Comparison of ENCODE assay signal across 8 cellular contexts in the genomic region with DNA sequence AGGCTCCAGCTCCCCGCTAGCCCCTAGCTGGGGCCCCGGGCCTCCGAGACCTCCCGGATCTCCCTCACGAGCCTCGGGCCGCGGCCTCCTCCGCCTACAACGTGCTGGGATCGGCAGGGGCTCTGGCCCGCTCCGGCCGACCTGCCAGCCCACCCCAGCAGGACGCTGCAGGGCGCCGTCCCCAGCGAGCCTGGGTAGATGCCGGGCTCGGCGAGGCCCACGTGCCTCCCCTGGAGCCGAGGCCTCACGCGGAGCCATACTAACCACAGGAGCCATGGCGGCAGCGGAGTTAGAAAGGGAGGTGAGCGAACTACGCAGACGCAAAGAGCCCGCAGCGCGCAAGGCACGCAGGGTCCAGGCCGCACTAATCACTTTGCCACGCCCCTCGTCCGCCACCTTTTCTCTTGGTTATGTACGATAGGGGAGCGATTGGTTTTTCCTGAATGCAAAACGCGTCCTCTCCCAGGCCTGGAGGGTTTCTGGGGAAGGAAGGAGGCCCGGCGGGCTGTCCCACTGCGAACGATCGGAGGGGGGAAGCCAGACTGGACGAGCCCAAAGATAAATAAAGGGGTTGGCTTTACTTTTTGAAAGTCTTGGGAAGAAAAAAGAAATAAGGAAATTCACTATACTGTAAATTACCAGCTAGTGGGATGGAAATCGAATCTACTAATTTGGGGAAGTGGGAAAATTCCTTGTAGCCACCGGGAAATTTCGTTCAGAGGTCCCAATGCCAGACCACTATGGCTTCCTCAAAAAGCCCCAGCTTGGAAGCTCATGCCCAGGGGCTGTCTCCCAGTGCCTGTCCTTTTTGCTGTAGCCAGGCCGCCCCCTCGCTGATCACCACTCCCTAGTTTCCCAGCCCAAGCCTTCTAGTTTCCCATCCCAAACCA. TPM values are rescaled to one million over a fixed set of nuclear protein-coding genes. Genes with fewer than 3 reads are reported as not detected.
DNase-seq lines count a peak whose midpoint lies in the region; ATAC-seq and TF ChIP-seq lines count a peak whose summit lies in the region.

A gene (minus strand): TSS at position 298 of the 890 bp plus-strand sequence. CDS start 22 bp downstream, at position 276.

- WGBS in lung, 2 donors: 1 to 2% methylated on average over 53 of the region's 53 CpGs

- peak within 1 kb of the TSS; percentile 82 for H3K4me3 ChIP-seq in lung

- H3K9me3 ChIP-seq in lung (ENCODE audit: control insufficient read depth in 2 of 2, insufficient read depth in 1 of 2, low read length in 1 of 2): no peaks in the 10 kb centered on the region

- DNase-seq in CMK (ENCODE audit: low read depth) (peak; percentile 100), GM20000 (ENCODE audit: low spot score) (peak; percentile 92), HT-29 (ENCODE audit: low spot score) (peak; percentile 99), NOMO-1 (lab: John Stamatoyannopoulos, UW; ENCODE audit: unreplicated experiment in 2 of 2) (peak; percentile 98 to 100), lung (ENCODE audit: low spot score) (peak; percentile 98)
- DNase-seq in effector CD8-positive, alpha-beta T cell (lab: John Stamatoyannopoulos, UW): peak; percentile 88
- DNase-seq in stimulated activated CD4-positive, alpha-beta T cell treated with anti-CD3 and anti-CD28 coated beads, TNF-alpha, amount 100 ng/mL, for 4 hours (ENCODE audit: low read depth in 3 of 3): peak; percentile 93 to 95 (median 94)

- peak; percentile 99 for ATAC-seq in lung (ENCODE audit: insufficient read depth, low FRiP score)

- peaks cover 9 to 10% of the 10 kb centered on the region in 2 donors for H3K4me1 ChIP-seq in lung (ENCODE audit: control insufficient read depth in 2 of 2, insufficient read depth in 2 of 2, low read length in 2 of 2)

- H3K27ac ChIP-seq in lung (ENCODE audit: low read depth in 1 of 2, low read length in 1 of 2): peak within 1 kb of the TSS; percentile 82 to 89

- TF ChIP-seq CTCF in GM20000 (IDR thresholded peaks at IDR 0.05; ENCODE audit: extremely low read depth, missing control alignments) (no peak), lung (IDR thresholded peaks at IDR 0.05; ENCODE audit: control extremely low read depth, extremely low read depth) (peak; percentile 3)

- CTCF ChIA-PET in activated CD8-positive, alpha-beta memory T cell treated with anti-CD3 and anti-CD28 coated beads for 36 hours (lab: Charles Lee): interaction anchor here (2.7 kb wide), 1 partner anchor 46 kb away, joined by 8 read pairs; no protein-coding TSS in a partner anchor

- H3K36me3 ChIP-seq in lung (ENCODE audit: control insufficient read depth in 2 of 2, insufficient read depth in 2 of 2, low read length in 2 of 2): peaks cover 5 to 11% of the 10 kb centered on the region in 2 donors

- POLR2A ChIA-PET in activated CD8-positive, alpha-beta memory T cell treated with anti-CD3 and anti-CD28 coated beads for 36 hours (lab: Charles Lee): interaction anchor here (0.5 to 1.0 kb wide), 4 partner anchors 16 to 585 kb away, joined by 3 to 5 read pairs (median 3); a partner anchor contains a TSS

- no peaks in the 10 kb centered on the region for H3K27me3 ChIP-seq in lung (ENCODE audit: control insufficient read depth, insufficient read depth)

RNA-seq across cellular contexts. Expression of the gene that starts here (rescaled TPM):
- 119 and 132 TPM in 2 replicates for total RNA-seq in HT-29 (2014; rRNA removed; shearing (Covaris generic))
- 100 to 1,000 TPM; 399 to 441 TPM for total RNA-seq in activated CD8-positive, alpha-beta memory T cell treated with anti-CD3 and anti-CD28 coated beads for 36 hours
- 100 to 1,000 TPM; 224 to 272 TPM for total RNA-seq in lung
- 100 to 1,000 TPM; 186 to 985 TPM for polyA plus RNA-seq in lung

Comparison
In these comparisons a context has a peak if more than half of its experiments do, and no peak if none do; other contexts are left out.
1. Peak in every context shown above with its lines: DNase-seq, ATAC-seq, H3K4me3 ChIP-seq and H3K27ac ChIP-seq.